ENCODE assay signal across 8 cellular contexts in the genomic region with DNA sequence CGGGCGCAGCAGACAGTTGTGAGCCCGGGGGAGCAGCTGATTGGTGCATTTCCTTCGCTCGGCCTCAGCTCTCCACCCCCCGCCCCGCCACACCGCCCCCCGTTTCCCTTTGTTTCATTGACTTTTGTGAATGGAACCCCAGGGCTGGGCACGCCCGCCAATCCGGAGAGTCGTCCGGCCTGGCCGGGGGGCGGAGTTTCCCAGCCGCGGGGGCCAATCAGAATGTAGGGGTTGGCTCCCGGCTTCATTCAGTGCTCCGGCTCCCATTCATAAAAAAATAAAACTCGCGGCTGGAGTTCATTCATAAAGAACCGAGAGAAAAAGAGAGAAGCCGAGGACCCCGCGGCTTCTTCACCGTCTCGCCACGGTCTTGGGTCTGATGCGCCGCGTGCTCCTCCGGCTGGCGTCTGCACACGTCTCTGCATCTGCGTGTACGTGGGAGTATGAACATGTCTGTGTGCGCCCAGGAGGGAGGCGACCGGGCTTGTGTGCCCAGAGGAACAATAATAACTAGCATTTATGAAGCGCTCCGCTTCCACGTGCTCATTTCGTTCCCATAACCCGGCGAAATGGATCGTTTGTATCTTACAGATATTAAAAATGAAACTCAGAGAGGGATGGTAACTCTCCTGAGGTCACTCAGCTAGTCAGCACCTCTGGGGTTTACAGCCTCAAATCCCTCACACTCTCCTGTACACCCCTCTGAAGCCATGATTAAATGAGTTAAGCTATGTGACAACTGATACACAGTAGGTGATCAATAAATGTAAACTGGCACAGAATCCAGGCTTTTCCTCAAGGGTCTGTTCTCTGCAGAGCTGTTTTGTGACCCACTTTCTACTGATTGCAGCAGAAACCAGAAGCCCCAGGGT. TPM values are rescaled to one million over a fixed set of nuclear protein-coding genes. Genes with fewer than 3 reads are reported as not detected.
DNase-seq lines count a peak whose midpoint lies in the region; ATAC-seq and TF ChIP-seq lines count a peak whose summit lies in the region.

Gene ETV4 (minus strand): TSS at position 24 of the 872 bp plus-strand sequence. CDS start 723 bp downstream, outside the sequence.

- peak; percentile 83 for ATAC-seq in HG02623 (IDR thresholded peaks at IDR 0.05; ENCODE audit: unreplicated experiment)
- ATAC-seq in heart right ventricle, result peak; percentile 85 to 97 (median 96)

- H3K36me3 Mint-ChIP-seq in type B pancreatic cell, result peaks cover 4% of the 10 kb centered on the region

- H3K27me3 ChIP-seq in heart right ventricle, result peaks cover 0 to 69% (median 8%) of the 10 kb centered on the region in 7 donors

- H3K9me3 Mint-ChIP-seq in type B pancreatic cell, result no peaks in the 10 kb centered on the region

- H3K4me1 Mint-ChIP-seq in type B pancreatic cell (ENCODE audit: unreplicated experiment), result peaks cover 35% of the 10 kb centered on the region

- 1% methylated on average over 47 of the region's 47 CpGs for WGBS in heart right ventricle, 2 donors

- H3K27ac ChIP-seq in heart right ventricle, result peak within 1 kb of the TSS in 4 of 10 donors; percentile 27 to 53 (median 42)

- H3K36me3 ChIP-seq in heart right ventricle, result no peaks in the 10 kb centered on the region

- peak within 1 kb of the TSS; percentile 49 to 83 (median 64) for H3K4me3 ChIP-seq in heart right ventricle

- H3K27me3 Mint-ChIP-seq in type B pancreatic cell, result peaks cover 67% of the 10 kb centered on the region

- DNase-seq in GF-D8 (lab: John Stamatoyannopoulos, UW) (peak; percentile 39), NCI-H128 (lab: John Stamatoyannopoulos, UW; ENCODE audit: unreplicated experiment) (peak; percentile 45), T-helper 1 cell (peak; percentile 67 to 88 (median 78)), amniotic epithelial cell (ENCODE audit: low read depth) (peak; percentile 87), heart right ventricle (peak; percentile 89 to 93), posterior cingulate gyrus (peak; percentile 86 to 99 (median 91)), type B pancreatic cell (ENCODE audit: extremely low spot score, unreplicated experiment) (peak; percentile 95)

- no peaks in the 10 kb centered on the region for H3K9me3 ChIP-seq in heart right ventricle

- H3K27ac Mint-ChIP-seq in type B pancreatic cell, result peak within 1 kb of the TSS; percentile 92

- TF ChIP-seq CTCF in heart right ventricle (IDR thresholded peaks at IDR 0.05), result no peak
- TF ChIP-seq CTCF in type B pancreatic cell (conservative IDR thresholded peaks at IDR 0.05), result no peak

- intact Hi-C loops in heart right ventricle (cut with DNase I) (no loop called here), posterior cingulate gyrus (cut with DNase I) (no loop called here)

- H3K4me3 Mint-ChIP-seq in type B pancreatic cell, result peak within 1 kb of the TSS; percentile 88

- peaks cover 0 to 26% (median 19%) of the 10 kb centered on the region in 9 donors for H3K4me1 ChIP-seq in heart right ventricle

RNA-seq across cellular contexts. Expression of gene ETV4, which starts in this region (rescaled TPM):
- total RNA-seq in heart right ventricle, result 1 to 10 TPM in 3 of 10 donors, under 1 TPM in 6, not detected in 1; 0.40 to 1.6 (median 0.76) TPM
- polyA plus RNA-seq in heart right ventricle, result 1 to 10 TPM in 1 of 2 donors, under 1 TPM in 1; 0.59 to 2.8 TPM
- 18.3 and 28.2 TPM in 2 replicates for total RNA-seq in type B pancreatic cell (ENCODE audit: low replicate concordance)

Comparison
In these comparisons a context has a peak if more than half of its experiments do, and no peak if none do; other contexts are left out.
1. DNase-seq: peak in every context shown above with its lines; median percentile 95 in type B pancreatic cell; 91 in heart right ventricle; 91 in posterior cingulate gyrus; 87 in amniotic epithelial cell; 78 in T-helper 1 cell; 45 in NCI-H128; 39 in GF-D8.